15 cellular contexts compared by ENCODE assay signal in genomic region chr15:88802991-88803240, GRCh38. TPM values are rescaled to one million over a fixed set of nuclear protein-coding genes. Genes with fewer than 3 reads are reported as not detected.
DNase-seq lines count a peak whose midpoint lies in the region; ATAC-seq and TF ChIP-seq lines count a peak whose summit lies in the region.
"Had no signal": no experiment of that assay in that cellular context is flagged by ENCODE, and none has a peak within 500 bp of the region (broad histone marks: within the 10 kb centered on the region; RNA-seq: fewer than 3 reads in every experiment).

No MANE protein-coding gene starts in this region.

- intact Hi-C loops in spleen (cut with DNase I; ENCODE audit: low total_unique reads), result no loop called here

- WGBS in spleen, 5 donors, result 1 to 5% (median 3%) methylated on average over 12 to 28 of the region's 28 CpGs; no CpG with 5 or more reads in 1 of the 5 donors

- no peak for TF ChIP-seq CTCF in spleen (IDR thresholded peaks at IDR 0.05 in 8 of 11, conservative IDR thresholded peaks at IDR 0.05 in 3 of 11)

- no peak overlapping the region for H3K27ac ChIP-seq in spleen
- H3K27ac ChIP-seq: SK-N-MC had no signal

- peaks cover 5% of the 10 kb centered on the region for H3K4me1 Mint-ChIP-seq in activated naive CD8-positive, alpha-beta T cell treated with anti-CD3 and anti-CD28 coated beads, Interleukin-2, amount 50 U/mL, for 24 hours

- H3K4me3 ChIP-seq in H7 (ENCODE audit: insufficient read depth, low read depth, low read length) (peak overlapping the region; percentile 60), iPS-18c (ENCODE audit: insufficient read depth, low read depth, low read length) (peak overlapping the region; percentile 64), spleen (peak overlapping the region in 7 of 8 donors; percentile 8 to 59 (median 21))
- H3K4me3 ChIP-seq: SK-N-MC had no signal

- no peaks in the 10 kb centered on the region for H3K36me3 Mint-ChIP-seq in activated naive CD8-positive, alpha-beta T cell treated with anti-CD3 and anti-CD28 coated beads, Interleukin-2, amount 50 U/mL, for 24 hours (ENCODE audit: low read depth)

- TF ChIP-seq POLR2A in spleen (IDR thresholded peaks at IDR 0.05), result no peak

- H3K9me3 ChIP-seq in iPS-18c (ENCODE audit: control insufficient read depth, insufficient read depth, low read length), result no peaks in the 10 kb centered on the region
- H3K9me3 ChIP-seq in spleen, result no peaks in the 10 kb centered on the region

- no peak for ATAC-seq in activated naive CD8-positive, alpha-beta T cell treated with anti-CD3 and anti-CD28 coated beads, Interleukin-2, amount 50 U/mL, for 24 hours
- no peak for ATAC-seq in GM19455 (IDR thresholded peaks at IDR 0.05; ENCODE audit: unreplicated experiment)

- peaks cover 0 to 21% (median 11%) of the 10 kb centered on the region in 6 donors for H3K4me1 ChIP-seq in spleen

- peak overlapping the region; percentile 53 for H3K4me3 Mint-ChIP-seq in activated naive CD8-positive, alpha-beta T cell treated with anti-CD3 and anti-CD28 coated beads, Interleukin-2, amount 50 U/mL, for 24 hours

- H3K27ac Mint-ChIP-seq in activated naive CD8-positive, alpha-beta T cell treated with anti-CD3 and anti-CD28 coated beads, Interleukin-2, amount 50 U/mL, for 24 hours, result no peak overlapping the region

- H3K27me3 ChIP-seq in H7 (ENCODE audit: control insufficient read depth, insufficient read depth, low read length) (peaks cover 54% of the 10 kb centered on the region), spleen (replicated peaks in 1 of 7) (peaks cover 8 to 98% (median 45%) of the 10 kb centered on the region in 7 donors)

- H3K9me3 Mint-ChIP-seq in activated naive CD8-positive, alpha-beta T cell treated with anti-CD3 and anti-CD28 coated beads, Interleukin-2, amount 50 U/mL, for 24 hours, result no peaks in the 10 kb centered on the region

- DNase-seq in H7, result no peak
- DNase-seq in activated naive CD8-positive, alpha-beta T cell treated with anti-CD3 and anti-CD28 coated beads, Interleukin-2, amount 50 U/mL, for 24 hours, result no peak
- no peak for DNase-seq in spleen
- DNase-seq in NCI-H446 treated with DMSO at 0.1 percent for 48 hours (lab: John Stamatoyannopoulos, UW), result no peak
- no peak for DNase-seq in medulla oblongata (ENCODE audit: extremely low spot score)
- DNase-seq: activated CD4-positive, CD25-positive, alpha-beta regulatory T cell; activated T-cell treated with anti-CD3 and anti-CD28 coated beads, Interleukin-2, amount 50 U/mL, for 48 hours; cerebellar nuclear complex; COR-L47; kidney glomerular epithelial cell; NCI-H1694; occipital lobe had no signal

- H3K36me3 ChIP-seq in H7 (replicated peaks; ENCODE audit: control insufficient read depth, insufficient read depth, low read length) (no peaks in the 10 kb centered on the region), spleen (no peaks in the 10 kb centered on the region)

- H3K27me3 Mint-ChIP-seq in activated naive CD8-positive, alpha-beta T cell treated with anti-CD3 and anti-CD28 coated beads, Interleukin-2, amount 50 U/mL, for 24 hours, result peaks cover 70% of the 10 kb centered on the region

RNA-seq across cellular contexts. Expression of gene ACAN, which starts 0.3 kb away (rescaled TPM):
- total RNA-seq in H7 (2014; rRNA removed; shearing (Covaris generic)), result 0.33 and 0.59 TPM in 2 replicates
- total RNA-seq in spleen, result 1 to 10 TPM in 3 of 7 donors, under 1 TPM in 4; 0.09 to 2.1 (median 0.98) TPM
- under 1 TPM; 0.20 to 0.42 (median 0.20) TPM for polyA plus RNA-seq in spleen
